ENCODE assay signal across 8 cellular contexts in the genomic region with DNA sequence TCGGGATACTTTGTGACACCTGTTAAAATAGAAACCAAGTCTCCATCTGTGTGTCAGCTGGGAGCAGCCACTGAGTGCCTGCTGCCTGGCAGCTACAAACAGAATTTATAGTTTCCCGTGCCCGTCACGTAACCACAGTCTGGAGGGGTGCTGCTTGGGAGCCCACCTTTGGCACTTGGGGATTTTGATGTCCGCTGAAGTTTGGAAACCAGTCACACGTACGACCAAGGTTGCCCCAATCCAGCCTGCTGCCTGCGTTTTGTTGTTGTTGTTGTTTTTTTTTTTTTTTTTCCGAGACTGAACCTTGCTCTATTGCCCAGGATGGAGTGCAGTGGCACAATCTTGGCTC. TPM values are rescaled to one million over a fixed set of nuclear protein-coding genes. Genes with fewer than 3 reads are reported as not detected.
DNase-seq lines count a peak whose midpoint lies in the region; TF ChIP-seq lines count a peak whose summit lies in the region.

No MANE protein-coding gene starts in this region.

- peaks cover 5 to 45% (median 13%) of the 10 kb centered on the region in 3 donors for H3K4me1 ChIP-seq in esophagus squamous epithelium
- H3K4me1 ChIP-seq in rectal smooth muscle tissue (ENCODE audit: control insufficient read depth, insufficient read depth, low read length), result peaks cover 4% of the 10 kb centered on the region

- WGBS in esophagus squamous epithelium, 2 donors, result 60% methylated on average over 8 to 9 of the region's 9 CpGs

- intact Hi-C loops in esophagus squamous epithelium (cut with DNase I), result no loop called here

- no peaks in the 10 kb centered on the region for H3K27me3 ChIP-seq in esophagus squamous epithelium
- H3K27me3 ChIP-seq in rectal smooth muscle tissue (ENCODE audit: control insufficient read depth, insufficient read depth, low read length), result no peaks in the 10 kb centered on the region

- TF ChIP-seq POLR2A in esophagus squamous epithelium (IDR thresholded peaks at IDR 0.05), result no peak

- H3K9me3 ChIP-seq in SK-N-MC (ENCODE audit: low read depth, low read length), result no peaks in the 10 kb centered on the region
- H3K9me3 ChIP-seq in esophagus squamous epithelium, result no peaks in the 10 kb centered on the region

- H3K4me3 ChIP-seq in GM12875 (ENCODE audit: low read depth, low read length) (peak overlapping the region; percentile 97), SK-N-MC (peak overlapping the region; percentile 90), esophagus squamous epithelium (peak overlapping the region in 3 of 4 donors; percentile 69 to 100 (median 100)), rectal smooth muscle tissue (ENCODE audit: low read length) (peak overlapping the region; percentile 92)

- peaks cover 46% of the 10 kb centered on the region for H3K36me3 ChIP-seq in SK-N-MC (ENCODE audit: insufficient read depth, low read length)
- H3K36me3 ChIP-seq in esophagus squamous epithelium, result peaks cover 0 to 41% (median 17%) of the 10 kb centered on the region in 3 donors
- peaks cover 2% of the 10 kb centered on the region for H3K36me3 ChIP-seq in rectal smooth muscle tissue (ENCODE audit: control insufficient read depth, insufficient read depth, low read length)

- peak overlapping the region; percentile 96 for H3K9ac ChIP-seq in SK-N-MC (ENCODE audit: insufficient read length)
- H3K9ac ChIP-seq in rectal smooth muscle tissue (ENCODE audit: low read length), result peak overlapping the region; percentile 2

- no peak for TF ChIP-seq CTCF in GM12875 (IDR thresholded peaks at IDR 0.05; ENCODE audit: borderline replicate concordance, insufficient read depth, low read depth, low read length)
- no peak for TF ChIP-seq CTCF in esophagus squamous epithelium (IDR thresholded peaks at IDR 0.05)

- H3K27ac ChIP-seq in SK-N-MC (no peak overlapping the region), esophagus squamous epithelium (peak overlapping the region in 3 of 4 donors; percentile 91 to 98 (median 98)), rectal smooth muscle tissue (ENCODE audit: low read depth, low read length) (no peak overlapping the region)

- no peak for DNase-seq in SK-N-MC (ENCODE audit: low read depth, low spot score)
- no peak for DNase-seq in esophagus squamous epithelium (lab: John Stamatoyannopoulos, UW)
- no peak for DNase-seq in DMS53 (lab: John Stamatoyannopoulos, UW)
- DNase-seq in HUDEP-2 (lab: John Stamatoyannopoulos, UW; ENCODE audit: unreplicated experiment in 76 of 76), result no peak
- DNase-seq in NCI-H226, result no peak
- no peak for DNase-seq in NCI-H524 (lab: John Stamatoyannopoulos, UW)

RNA-seq across cellular contexts. Expression of a gene that starts 1.6 kb away (rescaled TPM):
- 10 to 100 TPM; 12.1 to 25.6 (median 16.7) TPM for total RNA-seq in esophagus squamous epithelium

RNA-seq across cellular contexts. Expression of a gene that starts 10.1 kb away (rescaled TPM):
- under 1 TPM in 2 of 4 donors, not detected in 2; 0.12 to 0.57 TPM for total RNA-seq in esophagus squamous epithelium

Comparison
In these comparisons a context has a peak if more than half of its experiments do, and no peak if none do; other contexts are left out.
1. H3K27ac ChIP-seq: peak in esophagus squamous epithelium (3 of 4); none in SK-N-MC (single experiment) and rectal smooth muscle tissue (single experiment).
2. Peak in every context shown above with its lines, with median percentiles within 50 percentile points of each other: H3K4me3 ChIP-seq.